26 cellular contexts compared by ENCODE assay signal in the genomic region with DNA sequence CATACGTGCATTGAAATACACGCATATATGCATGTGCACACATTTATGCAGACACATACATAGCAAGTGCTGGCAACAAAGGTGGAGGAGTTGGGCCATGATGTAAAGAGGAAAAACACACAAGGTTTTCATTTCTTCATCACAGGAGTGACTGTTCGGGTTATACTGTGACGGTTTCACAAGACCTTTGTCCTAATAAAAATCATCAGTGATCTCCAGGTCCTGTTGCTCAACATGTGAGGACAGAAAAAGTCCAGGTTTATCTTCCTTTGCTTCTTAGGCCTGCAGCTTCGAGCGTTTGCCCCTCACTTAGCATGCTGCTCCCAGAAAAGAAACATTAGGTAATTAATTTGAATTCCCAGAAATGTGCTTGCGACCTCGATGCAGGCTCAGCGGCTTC.
"Had no signal": no experiment of that assay in that cellular context is flagged by ENCODE, and none has a peak within 500 bp of the region (broad histone marks: within the 10 kb centered on the region; RNA-seq: fewer than 3 reads in every experiment).

No MANE protein-coding gene starts in this region.

- H3K27me3 Mint-ChIP-seq: dendritic cell treated with granulocyte-macrophage colony-stimulating factor and Interleukin-4, amounts not matched to agents 40 ng/mL and 50 ng/mL, for 4 days had no signal

- H3K4me1 ChIP-seq: colonic mucosa, esophagus squamous epithelium, gastrocnemius medialis, heart right ventricle, left ventricle myocardium inferior, lower lobe of right lung had no signal

- H3K9me3 Mint-ChIP-seq: dendritic cell treated with granulocyte-macrophage colony-stimulating factor and Interleukin-4, amounts not matched to agents 40 ng/mL and 50 ng/mL, for 4 days; effector memory CD8-positive, alpha-beta T cell; endodermal cell had no signal

- H3K9me3 ChIP-seq: colonic mucosa, esophagus squamous epithelium, gastrocnemius medialis, heart right ventricle, left ventricle myocardium inferior, lower lobe of right lung had no signal

- H3K4me3 ChIP-seq: colonic mucosa, esophagus squamous epithelium, gastrocnemius medialis, heart right ventricle, left ventricle myocardium inferior, lower lobe of right lung had no signal

- FAIRE-seq: endometrium, islet of Langerhans, keratinocyte had no signal

- H3K4me3 Mint-ChIP-seq: dendritic cell treated with granulocyte-macrophage colony-stimulating factor and Interleukin-4, amounts not matched to agents 40 ng/mL and 50 ng/mL, for 4 days; effector memory CD8-positive, alpha-beta T cell; endodermal cell; memory B cell had no signal

- H3K27ac ChIP-seq: colonic mucosa, epithelial cell of prostate, esophagus squamous epithelium, gastrocnemius medialis, heart right ventricle, left ventricle myocardium inferior, lower lobe of right lung had no signal

- H3K27me3 ChIP-seq: colonic mucosa, esophagus squamous epithelium, gastrocnemius medialis had no signal

- H3K36me3 Mint-ChIP-seq: memory B cell had no signal

- H3K4me1 Mint-ChIP-seq: memory B cell had no signal

- DNase-seq: colonic mucosa; cortex of kidney; effector CD8-positive, alpha-beta T cell; effector memory CD8-positive, alpha-beta T cell; endodermal cell; erythroblast; esophagus squamous epithelium; foreskin fibroblast; foreskin melanocyte; gastrocnemius medialis; glutamatergic neuron; head of caudate nucleus; heart right ventricle; hippocampal formation; left cardiac atrium; left ventricle myocardium inferior; lower lobe of right lung; mesendoderm; midbrain had no signal

- ATAC-seq: effector memory CD8-positive, alpha-beta T cell; esophagus mucosa; gastrocnemius medialis; heart right ventricle; left cardiac atrium; lower lobe of right lung had no signal

- H3K27ac Mint-ChIP-seq: dendritic cell treated with granulocyte-macrophage colony-stimulating factor and Interleukin-4, amounts not matched to agents 40 ng/mL and 50 ng/mL, for 4 days; effector memory CD8-positive, alpha-beta T cell; endodermal cell; memory B cell had no signal

- H3K36me3 ChIP-seq: colonic mucosa, esophagus squamous epithelium, gastrocnemius medialis, heart right ventricle, left ventricle myocardium inferior, lower lobe of right lung had no signal
